14 cellular contexts compared by ENCODE assay signal in genomic region chr10:119268428-119268827, GRCh38.
DNase-seq lines count a peak whose midpoint lies in the region; ATAC-seq, FAIRE-seq and TF ChIP-seq lines count a peak whose summit lies in the region.
"Had no signal": no experiment of that assay in that cellular context is flagged by ENCODE, and none has a peak within 500 bp of the region (broad histone marks: within the 10 kb centered on the region; RNA-seq: fewer than 3 reads in every experiment).

No MANE protein-coding gene starts in this region.

- no peaks in the 10 kb centered on the region for H4K20me1 ChIP-seq in fibroblast of lung (ENCODE audit: control insufficient read depth, extremely low read depth, insufficient read depth, low read length)

- DNase-seq in T-helper 2 cell treated with Interferon-gamma antibody and Interleukin-4, amounts not matched to agents 5 μg/mL and 100 μg/mL, for 36 hours (ENCODE audit: low spot score): no peak
- DNase-seq in T-helper 2 cell: no peak
- no peak for DNase-seq in T-helper 17 cell
- no peak for DNase-seq in fibroblast of lung (ENCODE audit: low read depth in 2 of 2)
- no peak for DNase-seq in small intestine
- no peak for DNase-seq in GOT3 (lab: John Stamatoyannopoulos, UW)
- no peak for DNase-seq in SHP77 (lab: John Stamatoyannopoulos, UW)
- DNase-seq in NCI-H226: no peak
- DNase-seq: 8988T, DMS 273 treated with DMSO at 0.1 percent for 48 hours, NCI-H1105 treated with DMSO at 0.1 percent for 48 hours, NCI-H510A treated with DMSO at 0.1 percent for 48 hours had no signal

- FAIRE-seq in small intestine (lab: Jason Lieb, UNC): no peak
- FAIRE-seq: endometrium had no signal

- H3K4me1 Mint-ChIP-seq in T-helper 2 cell treated with Interferon-gamma antibody and Interleukin-4, amounts not matched to agents 5 μg/mL and 100 μg/mL, for 36 hours (ENCODE audit: low read depth): peaks cover 58% of the 10 kb centered on the region
- peaks cover 36% of the 10 kb centered on the region for H3K4me1 Mint-ChIP-seq in T-helper 17 cell

- no peaks in the 10 kb centered on the region for H3K27me3 ChIP-seq in fibroblast of lung (ENCODE audit: control insufficient read depth, insufficient read depth, low read length)
- H3K27me3 ChIP-seq in small intestine (ENCODE audit: control insufficient read depth in 2 of 2, insufficient read depth in 2 of 2, low read length in 2 of 2): no peaks in the 10 kb centered on the region

- H3K9me3 Mint-ChIP-seq in T-helper 2 cell treated with Interferon-gamma antibody and Interleukin-4, amounts not matched to agents 5 μg/mL and 100 μg/mL, for 36 hours: no peaks in the 10 kb centered on the region

- H3K27ac ChIP-seq in fibroblast of lung (ENCODE audit: insufficient read depth, low read length) (peak overlapping the region; percentile 13), small intestine (ENCODE audit: low read depth in 1 of 2, low read length in 1 of 2) (peak overlapping the region; percentile 86 to 88)
- H3K27ac ChIP-seq: SK-N-MC had no signal

- H3K79me2 ChIP-seq in fibroblast of lung (ENCODE audit: control insufficient read depth, insufficient read depth, low read length): peaks cover 71% of the 10 kb centered on the region

- TF ChIP-seq CTCF in fibroblast of lung (conservative IDR thresholded peaks at IDR 0.05 in 1 of 2, IDR thresholded peaks at IDR 0.05 in 1 of 2; ENCODE audit: low read depth in 1 of 2, low read length in 2 of 2): no peak

- WGBS in small intestine, 3 donors: 85 to 93% (median 88%) methylated on average over 7 of the region's 7 CpGs

- H3K36me3 Mint-ChIP-seq in T-helper 2 cell treated with Interferon-gamma antibody and Interleukin-4, amounts not matched to agents 5 μg/mL and 100 μg/mL, for 36 hours (ENCODE audit: low read depth): peaks cover 18% of the 10 kb centered on the region
- H3K36me3 Mint-ChIP-seq in T-helper 17 cell (ENCODE audit: low read depth): no peaks in the 10 kb centered on the region

- H3K4me1 ChIP-seq in fibroblast of lung (ENCODE audit: control insufficient read depth, extremely low read depth, insufficient read depth, low read length): peaks cover 21% of the 10 kb centered on the region
- H3K4me1 ChIP-seq in small intestine (ENCODE audit: control insufficient read depth in 2 of 2, insufficient read depth in 1 of 2, low read depth in 1 of 2, low read length in 1 of 2): peaks cover 19 to 26% of the 10 kb centered on the region in 2 donors

- H3K4me3 Mint-ChIP-seq in T-helper 2 cell treated with Interferon-gamma antibody and Interleukin-4, amounts not matched to agents 5 μg/mL and 100 μg/mL, for 36 hours: peak overlapping the region; percentile 54
- peak overlapping the region; percentile 84 for H3K4me3 Mint-ChIP-seq in T-helper 17 cell

- no peaks in the 10 kb centered on the region for H3K27me3 Mint-ChIP-seq in T-helper 2 cell treated with Interferon-gamma antibody and Interleukin-4, amounts not matched to agents 5 μg/mL and 100 μg/mL, for 36 hours (ENCODE audit: low read depth)
- no peaks in the 10 kb centered on the region for H3K27me3 Mint-ChIP-seq in T-helper 17 cell

- H3K9me3 ChIP-seq in T-helper 17 cell (ENCODE audit: control insufficient read depth, low read length, poor library complexity, severe bottlenecking) (no peaks in the 10 kb centered on the region), fibroblast of lung (ENCODE audit: control insufficient read depth, insufficient read depth, low read depth, low read length) (no peaks in the 10 kb centered on the region), small intestine (ENCODE audit: control insufficient read depth, low read depth) (no peaks in the 10 kb centered on the region)

- H3K27ac Mint-ChIP-seq in T-helper 2 cell treated with Interferon-gamma antibody and Interleukin-4, amounts not matched to agents 5 μg/mL and 100 μg/mL, for 36 hours: peak overlapping the region; percentile 98
- peak overlapping the region; percentile 100 for H3K27ac Mint-ChIP-seq in T-helper 17 cell

- H3K36me3 ChIP-seq in fibroblast of lung (ENCODE audit: control insufficient read depth, insufficient read depth, low read length) (peaks cover 1% of the 10 kb centered on the region), small intestine (ENCODE audit: control insufficient read depth in 2 of 2, insufficient read depth in 2 of 2, low read length in 2 of 2) (no peaks in the 10 kb centered on the region)

- H2AFZ ChIP-seq in fibroblast of lung (ENCODE audit: low read length): no peak overlapping the region

- H3K4me3 ChIP-seq in fibroblast of lung (replicated peaks in 1 of 4; ENCODE audit: control extremely low read depth in 1 of 4, insufficient read depth in 1 of 4, low read depth in 3 of 4, low read length in 4 of 4): no peak overlapping the region
- H3K4me3 ChIP-seq in small intestine (ENCODE audit: low read depth in 1 of 2, low read length in 2 of 2): no peak overlapping the region
- H3K4me3 ChIP-seq: SK-N-MC had no signal

- no peak overlapping the region for H3K9ac ChIP-seq in fibroblast of lung (ENCODE audit: insufficient read depth, low read length)

- H3K4me2 ChIP-seq in fibroblast of lung (ENCODE audit: extremely low read depth, insufficient read depth, low read length): no peak overlapping the region

- ATAC-seq in T-helper 17 cell: no peak
